12 cellular contexts compared by ENCODE assay signal in the genomic region with DNA sequence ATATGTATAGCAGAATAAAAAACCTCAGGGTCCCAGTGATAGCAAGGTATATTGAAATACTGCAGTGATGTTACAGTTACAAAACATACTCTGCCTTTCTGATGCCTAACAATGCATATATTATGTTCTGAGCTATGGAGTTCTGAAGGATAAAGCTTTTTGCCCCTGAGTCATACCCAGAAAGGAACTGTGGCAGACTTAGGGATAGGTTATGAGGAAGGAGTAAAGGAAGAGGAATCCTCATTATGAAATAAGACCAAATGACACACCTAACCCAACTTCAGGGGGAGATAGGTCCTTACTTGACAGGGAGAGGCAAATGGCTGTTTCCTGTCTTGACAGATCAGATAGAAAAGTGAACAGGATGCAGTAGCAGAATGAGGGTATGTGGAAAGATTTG.
DNase-seq lines count a peak whose midpoint lies in the region; ATAC-seq and TF ChIP-seq lines count a peak whose summit lies in the region.
"Had no signal": no experiment of that assay in that cellular context is flagged by ENCODE, and none has a peak within 500 bp of the region (broad histone marks: within the 10 kb centered on the region; RNA-seq: fewer than 3 reads in every experiment).

No MANE protein-coding gene starts in this region.

- no peaks in the 10 kb centered on the region for H3K36me3 ChIP-seq in A673 (ENCODE audit: insufficient read depth, low read length, poor library complexity, severe bottlenecking)

- no TSS peak for BruUV-seq in A673 (replicated peaks; lab: Mats Ljungman, UMichigan)

- H3K9me3 ChIP-seq in A673 (ENCODE audit: low read depth, low read length, poor library complexity, severe bottlenecking): peaks cover 14% of the 10 kb centered on the region
- H3K9me3 ChIP-seq: A549 had no signal

- intact Hi-C loops in A673 (cut with micrococcal nuclease; ENCODE audit: unreplicated experiment): no loop called here

- TF ChIP-seq CTCF in RWPE1 (conservative IDR thresholded peaks at IDR 0.05; ENCODE audit: low read depth): no peak
- TF ChIP-seq CTCF in epithelial cell of esophagus (IDR thresholded peaks at IDR 0.05; ENCODE audit: insufficient read depth, low read depth, low read length, missing control alignments): no peak
- no peak for TF ChIP-seq CTCF in A673 (conservative IDR thresholded peaks at IDR 0.05; ENCODE audit: low read depth, low read length)

- DNase-seq in HPDE6-E6E7 (ENCODE audit: extremely low spot score) (peak; percentile 22), RWPE1 (ENCODE audit: low spot score) (peak; percentile 12), epithelial cell of esophagus (ENCODE audit: low read depth) (peak; percentile 81), renal cortical epithelial cell (ENCODE audit: low read depth) (peak; percentile 1), cortex of kidney (lab: John Stamatoyannopoulos, UW) (no peak), A673 (ENCODE audit: low spot score) (no peak)
- DNase-seq: Caco-2; CD8-positive, alpha-beta T cell; GF-D8 had no signal

- H3K4me3 ChIP-seq in epithelial cell of esophagus (ENCODE audit: low read length) (no peak overlapping the region), A673 (ENCODE audit: low read depth, low read length, poor library complexity, severe bottlenecking) (no peak overlapping the region)
- H3K4me3 ChIP-seq: A549 had no signal

- POLR2A ChIA-PET in RWPE1 (lab: Yijun Ruan, JAX; ENCODE audit: low non-redundant PET): no interaction called here
- POLR2A ChIA-PET in A673 (lab: Charles Lee; ENCODE audit: low non-redundant PET): no interaction called here

- CTCF ChIA-PET in RWPE1 (lab: Yijun Ruan, JAX): no interaction called here
- CTCF ChIA-PET in A673 (lab: Charles Lee): no interaction called here

- no peak for ATAC-seq in HG03460 (IDR thresholded peaks at IDR 0.05; ENCODE audit: unreplicated experiment)
- ATAC-seq: A549; CD8-positive, alpha-beta T cell; HCT116 had no signal

- H3K27ac ChIP-seq in RWPE1 (no peak overlapping the region), A673 (ENCODE audit: low read depth, low read length, poor library complexity, severe bottlenecking) (no peak overlapping the region)
- H3K27ac ChIP-seq: A549 had no signal

- no peaks in the 10 kb centered on the region for H3K27me3 ChIP-seq in A673 (replicated peaks; ENCODE audit: insufficient read depth, low read depth, low read length, poor library complexity)

- H3K4me1 ChIP-seq in A673 (ENCODE audit: insufficient read depth, low read length, poor library complexity, severe bottlenecking): no peaks in the 10 kb centered on the region
- H3K4me1 ChIP-seq: A549, Caco-2 had no signal

Comparison
In these comparisons a context has a peak if more than half of its experiments do, and no peak if none do; other contexts are left out.
1. DNase-seq: peak in HPDE6-E6E7 (single experiment), RWPE1 (single experiment), epithelial cell of esophagus (single experiment) and renal cortical epithelial cell (single experiment); none in cortex of kidney (single experiment) and A673 (single experiment).